In the genomic region with DNA sequence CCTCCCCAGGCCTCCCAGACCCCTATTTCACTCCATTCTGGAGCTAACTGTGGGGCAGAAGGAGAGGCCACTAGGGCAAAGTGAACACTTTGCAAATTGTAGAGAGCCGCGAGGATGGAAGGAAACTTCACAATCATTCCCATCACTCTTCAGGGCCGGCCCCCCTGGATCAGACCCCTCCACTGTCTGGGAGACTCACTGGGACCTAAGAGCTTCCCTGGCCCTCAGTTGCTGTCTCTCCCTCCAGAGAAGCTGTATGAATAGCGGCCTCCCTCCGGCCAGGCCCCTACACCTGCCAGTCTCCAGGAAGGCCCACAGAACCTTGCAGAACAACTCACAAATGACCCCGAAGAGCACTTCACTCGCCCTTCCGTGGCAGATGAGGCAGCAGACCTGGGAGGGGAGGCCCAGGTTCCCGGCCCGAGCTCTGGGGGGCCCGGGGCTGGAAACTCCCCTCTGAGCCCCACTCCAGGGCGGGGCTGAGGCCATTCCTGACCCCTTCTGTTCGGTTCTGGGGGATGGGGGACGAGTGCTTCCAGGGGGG, we compare ENCODE assay signal across 8 cellular contexts.
DNase-seq lines count a peak whose midpoint lies in the region; ATAC-seq and TF ChIP-seq lines count a peak whose summit lies in the region.

No MANE protein-coding gene starts in this region.

- dilution Hi-C loops in IMR-90 (cut with HindIII; ENCODE audit: low sequenced_read_pairs, unreplicated experiment) = no loop called here

- no peaks in the 10 kb centered on the region for H3K27me3 Mint-ChIP-seq in endodermal cell (ENCODE audit: insufficient read depth)
- no peaks in the 10 kb centered on the region for H3K27me3 Mint-ChIP-seq in neural crest cell (ENCODE audit: low read depth)

- POLR2A ChIA-PET in IMR-90 (lab: Charles Lee; ENCODE audit: unreplicated experiment) = no interaction called here

- H3K27me3 ChIP-seq in IMR-90 (ENCODE audit: control insufficient read depth, insufficient read depth, low read length) (no peaks in the 10 kb centered on the region), endodermal cell (ENCODE audit: control insufficient read depth, insufficient read depth, low read length, poor library complexity, severe bottlenecking) (no peaks in the 10 kb centered on the region)

- no peak for TF ChIP-seq POLR2A in IMR-90 (IDR thresholded peaks at IDR 0.05; ENCODE audit: low read depth, low read length)

- peak overlapping the region; percentile 86 to 94 for H4K8ac ChIP-seq in IMR-90 (ENCODE audit: low read depth in 2 of 2, low read length in 2 of 2)

- H3K23ac ChIP-seq in IMR-90 (ENCODE audit: low read depth, low read length) = peak overlapping the region; percentile 23; the same call in 1 of the 2 replicates

- CTCF ChIA-PET in IMR-90 (lab: Yijun Ruan, JAX) = interaction anchor here (0.6 to 0.8 kb wide), 2 partner anchors 12 to 126 kb away, joined by 3 to 4 read pairs; no protein-coding TSS in a partner anchor

- 0 out of 3 replicates have a peak overlapping the region, but pooled peaks have one; percentile 17 for H2BK15ac ChIP-seq in IMR-90 (ENCODE audit: low read depth, low read length)

- no peaks in the 10 kb centered on the region for H3K36me3 ChIP-seq in IMR-90 (ENCODE audit: control insufficient read depth, insufficient read depth, low read length)
- H3K36me3 ChIP-seq in endodermal cell (ENCODE audit: control insufficient read depth, insufficient read depth, low read length) = no peaks in the 10 kb centered on the region

- TF ChIP-seq RAD21 in IMR-90 (IDR thresholded peaks at IDR 0.05; ENCODE audit: low read length) = no peak

- peak overlapping the region; percentile 56; the same call in 1 of the 2 replicates for H2BK20ac ChIP-seq in IMR-90 (ENCODE audit: low read depth, low read length)

- WGBS in IMR-90 (ENCODE audit: extremely low coverage in 2 of 2, insufficient read length in 1 of 2), 2 experiments = 42% methylated on average over 4 of the region's 14 CpGs; no CpG with 5 or more reads in 1 of the 2 experiments
- WGBS in endodermal cell (ENCODE audit: insufficient coverage in 1 of 2, insufficient read length in 1 of 2), 2 experiments = 78 to 93% methylated on average over 4 to 14 of the region's 14 CpGs

- DNase-seq in AG09309 (ENCODE audit: low read depth) (no peak), IMR-90 (no peak), endodermal cell (peak; percentile 46), neural crest cell (ENCODE audit: low read depth, low spot score) (no peak), HK-2 (ENCODE audit: unreplicated experiment) (no peak), SW480 (ENCODE audit: low spot score) (no peak)
- DNase-seq in effector CD8-positive, alpha-beta T cell (lab: John Stamatoyannopoulos, UW) = no peak

- H3K56ac ChIP-seq in IMR-90 (ENCODE audit: extremely low read depth, insufficient read depth, low read length) = peak overlapping the region; percentile 25; the same call in 1 of the 2 replicates

- peak overlapping the region; percentile 58 for H3K4me2 ChIP-seq in IMR-90 (ENCODE audit: low read depth, low read length)

- BruUV-seq in IMR-90 (replicated peaks; lab: Mats Ljungman, UMichigan) = no TSS peak

- H3K9me3 Mint-ChIP-seq in endodermal cell (no peaks in the 10 kb centered on the region), neural crest cell (no peaks in the 10 kb centered on the region)

- H4K20me1 ChIP-seq in IMR-90 (ENCODE audit: insufficient read depth, low read length) = no peaks in the 10 kb centered on the region

- H3K4me1 ChIP-seq in IMR-90 (ENCODE audit: control insufficient read depth, insufficient read depth, low read length) = peaks cover 35% of the 10 kb centered on the region
- no peaks in the 10 kb centered on the region for H3K4me1 ChIP-seq in endodermal cell (ENCODE audit: control insufficient read depth, insufficient read depth, low read length)

- H3K79me1 ChIP-seq in IMR-90 (ENCODE audit: low read depth in 1 of 2, low read length in 2 of 2) = no peaks in the 10 kb centered on the region

- in situ Hi-C loops in IMR-90 (cut with MboI; ENCODE audit: low sequenced_read_pairs) = no loop called here

- H2AFZ ChIP-seq in IMR-90 (replicated peaks; ENCODE audit: low read length, poor library complexity) = peak overlapping the region; percentile 86

- peak overlapping the region; percentile 44 for H2BK5ac ChIP-seq in IMR-90 (ENCODE audit: low read depth, low read length, poor library complexity, severe bottlenecking)

- no peak overlapping the region for H3K27ac Mint-ChIP-seq in endodermal cell
- no peak overlapping the region for H3K27ac Mint-ChIP-seq in neural crest cell (ENCODE audit: unreplicated experiment)

- peak overlapping the region; percentile 51 for H3K9ac ChIP-seq in IMR-90 (ENCODE audit: low read depth, low read length)
- H3K9ac ChIP-seq in endodermal cell (ENCODE audit: extremely low read depth, low read length, poor library complexity, severe bottlenecking) = no peak overlapping the region

- ATAC-seq in IMR-90 (ENCODE audit: low read depth) = no peak
- no peak for ATAC-seq in HG02970 (IDR thresholded peaks at IDR 0.05; ENCODE audit: low FRiP score, unreplicated experiment)

- peak overlapping the region; percentile 48 for H3K27ac ChIP-seq in IMR-90 (ENCODE audit: insufficient read depth, low read length)
- no peak overlapping the region for H3K27ac ChIP-seq in endodermal cell (ENCODE audit: low read depth, low read length)

- H3K4ac ChIP-seq in IMR-90 (ENCODE audit: low read depth, low read length) = peak overlapping the region; percentile 98

- H3K4me3 ChIP-seq in AG09309 (ENCODE audit: control insufficient read depth, low read depth, low read length) (peak overlapping the region; percentile 24; the same call in 1 of the 2 replicates), IMR-90 (ENCODE audit: insufficient read depth, low read depth, low read length) (no peak overlapping the region), endodermal cell (ENCODE audit: low read length) (no peak overlapping the region)

- H4K5ac ChIP-seq in IMR-90 (ENCODE audit: low read depth, low read length) = peak overlapping the region; percentile 66

- peak overlapping the region; percentile 79 for H4K91ac ChIP-seq in IMR-90 (ENCODE audit: insufficient read depth, low read depth, low read length)

- H3K9me3 ChIP-seq in IMR-90 (ENCODE audit: control insufficient read depth, insufficient read depth, low read length) (no peaks in the 10 kb centered on the region), endodermal cell (ENCODE audit: control insufficient read depth, low read length) (no peaks in the 10 kb centered on the region)

- H3K4me1 Mint-ChIP-seq in endodermal cell = peaks cover 6% of the 10 kb centered on the region
- H3K4me1 Mint-ChIP-seq in neural crest cell = peaks cover 53% of the 10 kb centered on the region

- peaks cover 15% of the 10 kb centered on the region; the same call in 1 of the 2 replicates for H3K9me1 ChIP-seq in IMR-90 (ENCODE audit: insufficient read depth, low read length)

- H2AK9ac ChIP-seq in IMR-90 (replicated peaks; ENCODE audit: low read depth, low read length, poor library complexity) = peak overlapping the region; percentile 97

- peak overlapping the region; percentile 52 for H3K18ac ChIP-seq in IMR-90 (ENCODE audit: low read depth, low read length)

- no peaks in the 10 kb centered on the region for H3K36me3 Mint-ChIP-seq in endodermal cell (ENCODE audit: low read depth)
- H3K36me3 Mint-ChIP-seq in neural crest cell (ENCODE audit: low read depth) = no peaks in the 10 kb centered on the region

- intact Hi-C loops in IMR-90 (cut with micrococcal nuclease) = loop anchor here (5.0 kb wide), 1 partner anchor 143 kb away; a partner anchor contains a TSS

- H2BK120ac ChIP-seq in IMR-90 (ENCODE audit: low read depth, low read length) = peak overlapping the region; percentile 89

- H3K4me3 Mint-ChIP-seq in endodermal cell (no peak overlapping the region), neural crest cell (peak overlapping the region; percentile 23)

- TF ChIP-seq CTCF in AG09309 (IDR thresholded peaks at IDR 0.05; ENCODE audit: control insufficient read depth, insufficient read depth, low read depth, low read length, missing control alignments) (no peak), IMR-90 (conservative IDR thresholded peaks at IDR 0.05; ENCODE audit: low read depth, low read length) (no peak), endodermal cell (conservative IDR thresholded peaks at IDR 0.05) (no peak), neural crest cell (conservative IDR thresholded peaks at IDR 0.05) (no peak)

- peak overlapping the region; percentile 75 for H3K14ac ChIP-seq in IMR-90 (replicated peaks; ENCODE audit: low read depth, low read length)

- peak overlapping the region; percentile 91; the same call in 1 of the 2 replicates for H2AK5ac ChIP-seq in IMR-90 (ENCODE audit: low read depth, low read length)

TF ChIP-seq in IMR-90, 13 proteins besides CTCF, POLR2A, EP300 and RAD21 (continues in another document):
- no peak for TF ChIP-seq RFX5 (IDR thresholded peaks at IDR 0.05; ENCODE audit: low read depth, low read length)
- no peak for TF ChIP-seq FOS (IDR thresholded peaks at IDR 0.05; ENCODE audit: low read depth, low read length)
- no peak for TF ChIP-seq NFE2L2 (IDR thresholded peaks at IDR 0.05; ENCODE audit: low read depth, low read length)
- no peak for TF ChIP-seq CEBPB (IDR thresholded peaks at IDR 0.05; ENCODE audit: low read depth, low read length)
- no peak for TF ChIP-seq RCOR1 (IDR thresholded peaks at IDR 0.05; ENCODE audit: insufficient replicate concordance, low read length)
- no peak for TF ChIP-seq BHLHE40 (IDR thresholded peaks at IDR 0.05; ENCODE audit: low read depth, low read length)
- TF ChIP-seq MAFK (IDR thresholded peaks at IDR 0.05; ENCODE audit: low read depth, low read length) = no peak
- TF ChIP-seq SMC3 (IDR thresholded peaks at IDR 0.05; ENCODE audit: low read depth, low read length) = no peak
- TF ChIP-seq, protein P1, sequence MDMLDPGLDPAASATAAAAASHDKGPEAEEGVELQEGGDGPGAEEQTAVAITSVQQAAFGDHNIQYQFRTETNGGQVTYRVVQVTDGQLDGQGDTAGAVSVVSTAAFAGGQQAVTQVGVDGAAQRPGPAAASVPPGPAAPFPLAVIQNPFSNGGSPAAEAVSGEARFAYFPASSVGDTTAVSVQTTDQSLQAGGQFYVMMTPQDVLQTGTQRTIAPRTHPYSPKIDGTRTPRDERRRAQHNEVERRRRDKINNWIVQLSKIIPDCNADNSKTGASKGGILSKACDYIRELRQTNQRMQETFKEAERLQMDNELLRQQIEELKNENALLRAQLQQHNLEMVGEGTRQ (IDR thresholded peaks at IDR 0.05; ENCODE audit: low read depth, low read length) = no peak
- no peak for TF ChIP-seq MXI1 (IDR thresholded peaks at IDR 0.05; ENCODE audit: borderline replicate concordance, low read depth, low read length)
- TF ChIP-seq CHD1 (IDR thresholded peaks at IDR 0.05; ENCODE audit: low read depth, low read length) = no peak
